In genomic region chr11:46238078-46238966, GRCh38 we compare ENCODE assay signal across 1 cellular context.
TF ChIP-seq lines count a peak whose summit lies in the region.

No MANE protein-coding gene starts in this region.

TF ChIP-seq in K562, 482 proteins besides CTCF, POLR2A, EP300 and RAD21 (continued from another document and continues in another):
- TF ChIP-seq ZNF76 (CRISPR knock-in tag; IDR thresholded peaks at IDR 0.05; ENCODE audit: borderline replicate concordance) (0 out of 2 replicates have a peak, but pooled peaks have one; percentile 31), NUFIP1 (IDR thresholded peaks at IDR 0.05; ENCODE audit: partially characterized antibody) (no peak), USF2 (CRISPR knock-in tag; IDR thresholded peaks at IDR 0.05) (peak; percentile 49), DEAF1 (CRISPR knock-in tag; IDR thresholded peaks at IDR 0.05) (no peak), L3MBTL2 (IDR thresholded peaks at IDR 0.05) (peak; percentile 97), MECOM (CRISPR knock-in tag; IDR thresholded peaks at IDR 0.05) (no peak), ZNF140 (CRISPR knock-in tag; IDR thresholded peaks at IDR 0.05) (no peak), HMG20B (CRISPR knock-in tag; IDR thresholded peaks at IDR 0.05) (no peak), ZNF184 (CRISPR knock-in tag; IDR thresholded peaks at IDR 0.05) (no peak), KDM5B (IDR thresholded peaks at IDR 0.05; ENCODE audit: insufficient replicate concordance, low read depth, low read length) (no peak), ZNF449 (CRISPR knock-in tag; IDR thresholded peaks at IDR 0.05) (no peak), NFYB (IDR thresholded peaks at IDR 0.05; ENCODE audit: extremely low read depth, insufficient read length) (no peak), TEAD1 (CRISPR knock-in tag; IDR thresholded peaks at IDR 0.05) (no peak), RHOXF2B (CRISPR knock-in tag; conservative IDR thresholded peaks at IDR 0.05) (no peak), ZNF311 (CRISPR knock-in tag; IDR thresholded peaks at IDR 0.05) (no peak), TCF3 (CRISPR knock-in tag; IDR thresholded peaks at IDR 0.05) (no peak), TAF9B (IDR thresholded peaks at IDR 0.05; ENCODE audit: partially characterized antibody) (no peak), POLR2B (IDR thresholded peaks at IDR 0.05; ENCODE audit: low read depth, partially characterized antibody) (no peak), KHSRP (IDR thresholded peaks at IDR 0.05) (no peak), TAL1 (IDR thresholded peaks at IDR 0.05) (no peak), UBTF (IDR thresholded peaks at IDR 0.05; ENCODE audit: borderline replicate concordance in 1 of 2, low read depth in 2 of 2, low read length in 2 of 2) (peak; percentile 47 to 51; a peak in 2 of 4 replicates), HINFP (tag; conservative IDR thresholded peaks at IDR 0.05; ENCODE audit: low read depth) (no peak), XRCC4 (IDR thresholded peaks at IDR 0.05; ENCODE audit: extremely low read depth, insufficient read depth, insufficient read length) (no peak), SNRNP70 (optimal IDR thresholded peaks at IDR 0.05; ENCODE audit: low read depth, low read length) (no peak), GATAD2A (IDR thresholded peaks at IDR 0.05) (no peak), ZNF143 (CRISPR knock-in tag; IDR thresholded peaks at IDR 0.05) (no peak), TFAM (CRISPR knock-in tag; conservative IDR thresholded peaks at IDR 0.05) (no peak), RBM17 (IDR thresholded peaks at IDR 0.05; ENCODE audit: borderline replicate concordance, low read depth, low read length) (no peak), TCF7 (IDR thresholded peaks at IDR 0.05; ENCODE audit: borderline replicate concordance) (no peak), MEIS2 (IDR thresholded peaks at IDR 0.05; ENCODE audit: partially characterized antibody) (no peak), MTA1 (IDR thresholded peaks at IDR 0.05; ENCODE audit: borderline replicate concordance) (no peak), NR1H2 (CRISPR knock-in tag; IDR thresholded peaks at IDR 0.05) (no peak), CEBPZ (IDR thresholded peaks at IDR 0.05; ENCODE audit: borderline replicate concordance, low read depth, low read length) (no peak), NFE2L1 (tag; IDR thresholded peaks at IDR 0.05; ENCODE audit: borderline replicate concordance, low read depth) (no peak), RUNX1 (IDR thresholded peaks at IDR 0.05; ENCODE audit: low read depth) (no peak), ZBTB12 (CRISPR knock-in tag; IDR thresholded peaks at IDR 0.05) (peak; percentile 84), E2F8 (IDR thresholded peaks at IDR 0.05; ENCODE audit: low read depth, partially characterized antibody) (no peak), TBP (optimal IDR thresholded peaks at IDR 0.05; ENCODE audit: low read depth, low read length) (no peak), HCFC1 (IDR thresholded peaks at IDR 0.05; ENCODE audit: low read depth, low read length) (no peak; the same call in 1 of the 2 replicates), RBM39 (optimal IDR thresholded peaks at IDR 0.05; ENCODE audit: low read depth, low read length) (no peak), RBM34 (IDR thresholded peaks at IDR 0.05; ENCODE audit: borderline replicate concordance, insufficient read depth, low read length) (no peak), FOXP4 (CRISPR knock-in tag; IDR thresholded peaks at IDR 0.05; ENCODE audit: borderline replicate concordance) (no peak), MBD2 (IDR thresholded peaks at IDR 0.05; ENCODE audit: borderline replicate concordance, low read depth) (no peak), GTF2B (IDR thresholded peaks at IDR 0.05; ENCODE audit: extremely low read depth, insufficient read length) (no peak), BRD9 (IDR thresholded peaks at IDR 0.05; ENCODE audit: low read depth, partially characterized antibody) (no peak), ZNF282 (CRISPR knock-in tag; IDR thresholded peaks at IDR 0.05) (no peak), MCM5 (IDR thresholded peaks at IDR 0.05; ENCODE audit: low read depth) (no peak), EWSR1 (IDR thresholded peaks at IDR 0.05; ENCODE audit: borderline replicate concordance, low read depth, partially characterized antibody) (no peak), ZNF197 (CRISPR knock-in tag; IDR thresholded peaks at IDR 0.05; ENCODE audit: low read depth) (no peak)
